In the genomic region with DNA sequence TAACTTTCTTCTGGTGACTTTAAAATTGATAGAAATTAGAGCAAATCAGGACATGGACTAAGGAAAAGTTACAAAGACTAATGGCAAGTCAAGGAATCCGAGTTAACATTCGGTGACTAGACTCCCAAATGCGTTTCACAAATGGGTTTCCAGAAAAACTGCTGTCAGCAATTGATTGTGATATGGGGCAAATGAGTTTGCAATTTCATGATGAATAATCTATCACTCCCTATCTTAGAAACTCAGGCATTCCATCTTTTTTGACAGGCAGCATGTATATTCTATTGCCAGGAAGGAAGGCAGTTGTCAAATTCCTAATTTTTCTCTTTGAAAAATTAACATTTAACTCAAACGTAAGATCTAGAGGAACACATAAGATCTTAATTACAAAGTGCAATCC, we compare ENCODE assay signal across 29 cellular contexts. TPM values are rescaled to one million over a fixed set of nuclear protein-coding genes. Genes with fewer than 3 reads are reported as not detected.
"Had no signal": no experiment of that assay in that cellular context is flagged by ENCODE, and none has a peak within 500 bp of the region (broad histone marks: within the 10 kb centered on the region; RNA-seq: fewer than 3 reads in every experiment).

No MANE protein-coding gene starts in this region.

- H3K4me1 ChIP-seq: colonic mucosa, esophagus muscularis mucosa, esophagus squamous epithelium, gastrocnemius medialis, gastroesophageal sphincter had no signal

- H3K4me1 Mint-ChIP-seq: endodermal cell had no signal

- DNase-seq: colonic mucosa; cortex of kidney; dermis blood vessel endothelial cell; dorsolateral prefrontal cortex; effector CD4-positive, alpha-beta T cell; effector CD8-positive, alpha-beta T cell; effector memory CD4-positive, alpha-beta T cell; effector memory CD8-positive, alpha-beta T cell; erythroblast; esophagus squamous epithelium; foreskin fibroblast; foreskin keratinocyte; foreskin melanocyte; gastrocnemius medialis; glutamatergic neuron; head of caudate nucleus; heart left ventricle; heart right ventricle had no signal

- H3K27ac Mint-ChIP-seq: dendritic cell treated with granulocyte-macrophage colony-stimulating factor and Interleukin-4, amounts not matched to agents 40 ng/mL and 50 ng/mL, for 4 days; effector memory CD8-positive, alpha-beta T cell; endodermal cell had no signal

- H3K36me3 ChIP-seq: colonic mucosa, esophagus muscularis mucosa, esophagus squamous epithelium, gastrocnemius medialis, gastroesophageal sphincter, heart left ventricle, heart right ventricle had no signal

- H3K27ac ChIP-seq: colonic mucosa, coronary artery, dorsolateral prefrontal cortex, epithelial cell of prostate, esophagus muscularis mucosa, esophagus squamous epithelium, foreskin keratinocyte, gastrocnemius medialis, gastroesophageal sphincter, heart left ventricle, heart right ventricle had no signal

- H3K27me3 ChIP-seq: colonic mucosa had no signal

- H3K4me3 Mint-ChIP-seq: dendritic cell treated with granulocyte-macrophage colony-stimulating factor and Interleukin-4, amounts not matched to agents 40 ng/mL and 50 ng/mL, for 4 days; effector memory CD8-positive, alpha-beta T cell; endodermal cell had no signal

- H3K9me3 ChIP-seq: colonic mucosa, esophagus muscularis mucosa, esophagus squamous epithelium, gastrocnemius medialis had no signal

- H3K9me3 Mint-ChIP-seq: dendritic cell treated with granulocyte-macrophage colony-stimulating factor and Interleukin-4, amounts not matched to agents 40 ng/mL and 50 ng/mL, for 4 days; effector memory CD8-positive, alpha-beta T cell had no signal

- ATAC-seq: effector memory CD8-positive, alpha-beta T cell; esophagus mucosa; foreskin keratinocyte; gastrocnemius medialis; gastroesophageal sphincter; heart left ventricle; heart right ventricle had no signal

- H3K4me3 ChIP-seq: colonic mucosa, coronary artery, dorsolateral prefrontal cortex, esophagus muscularis mucosa, esophagus squamous epithelium, gastrocnemius medialis, gastroesophageal sphincter, heart left ventricle, heart right ventricle had no signal

- FAIRE-seq: colon, endometrium, endothelial cell of umbilical vein, frontal cortex had no signal

RNA-seq across cellular contexts. Expression of gene PLXNC1, which starts 40.5 kb away (rescaled TPM):
- polyA plus RNA-seq: endothelial cell of umbilical vein had no signal
